Comparison of ENCODE assay signal across 8 cellular contexts in genomic region chr10:102347236-102347828, GRCh38. TPM values are rescaled to one million over a fixed set of nuclear protein-coding genes. Genes with fewer than 3 reads are reported as not detected.
A peak's percentile ranks its signal among the peaks of the same experiment; 100 is the strongest.
DNase-seq lines count a peak whose midpoint lies in the region; ATAC-seq and TF ChIP-seq lines count a peak whose summit lies in the region.

No MANE protein-coding gene starts in this region.

- peaks cover 16% of the 10 kb centered on the region for H3K36me3 ChIP-seq in OCI-LY7 (ENCODE audit: insufficient read depth, low read length)

- TF ChIP-seq CTCF in GM12875 (IDR thresholded peaks at IDR 0.05; ENCODE audit: borderline replicate concordance, insufficient read depth, low read depth, low read length) (peak; percentile 39; the same call in 1 of the 2 replicates), OCI-LY7 (conservative IDR thresholded peaks at IDR 0.05; ENCODE audit: low read length) (peak; percentile 62)

- H3K9me3 ChIP-seq in OCI-LY7 (ENCODE audit: low read length) = no peaks in the 10 kb centered on the region

- H3K4me1 ChIP-seq in OCI-LY7 (ENCODE audit: insufficient read depth, low read length, poor library complexity, severe bottlenecking) = no peaks in the 10 kb centered on the region

- intact Hi-C loops in OCI-LY7 (cut with micrococcal nuclease; ENCODE audit: unreplicated experiment) = no loop called here

- H3K36me3 Mint-ChIP-seq in natural killer cell treated with Interleukin-12 subunit alpha and Interleukin-12 subunit beta and Interleukin-15 and Interleukin-18, amount 100 ng/mL, for 72 hours = no peaks in the 10 kb centered on the region

- H3K4me1 Mint-ChIP-seq in natural killer cell treated with Interleukin-12 subunit alpha and Interleukin-12 subunit beta and Interleukin-15 and Interleukin-18, amount 100 ng/mL, for 72 hours (ENCODE audit: low read depth in 2 of 2) = peaks cover 4 to 11% of the 10 kb centered on the region in 2 donors

- no peak overlapping the region for H3K4me2 ChIP-seq in OCI-LY7 (ENCODE audit: low read length)

- BruUV-seq in OCI-LY7 (replicated peaks; lab: Mats Ljungman, UMichigan) = no TSS peak

- H2AFZ ChIP-seq in OCI-LY7 (ENCODE audit: low read length) = no peak overlapping the region

- no peaks in the 10 kb centered on the region for H3K79me2 ChIP-seq in OCI-LY7 (ENCODE audit: insufficient read depth, low read depth, low read length)

- H3K27me3 Mint-ChIP-seq in natural killer cell treated with Interleukin-12 subunit alpha and Interleukin-12 subunit beta and Interleukin-15 and Interleukin-18, amount 100 ng/mL, for 72 hours = no peaks in the 10 kb centered on the region

- no peak for ATAC-seq in HG03139 (IDR thresholded peaks at IDR 0.05; ENCODE audit: unreplicated experiment)
- ATAC-seq in natural killer cell treated with Interleukin-12 subunit alpha and Interleukin-12 subunit beta and Interleukin-15 and Interleukin-18, amount 100 ng/mL, for 72 hours = no peak

- no peaks in the 10 kb centered on the region for H3K9me3 Mint-ChIP-seq in natural killer cell treated with Interleukin-12 subunit alpha and Interleukin-12 subunit beta and Interleukin-15 and Interleukin-18, amount 100 ng/mL, for 72 hours

- no peak overlapping the region for H3K4me3 Mint-ChIP-seq in natural killer cell treated with Interleukin-12 subunit alpha and Interleukin-12 subunit beta and Interleukin-15 and Interleukin-18, amount 100 ng/mL, for 72 hours

- H3K4me3 ChIP-seq in GM12875 (ENCODE audit: low read depth, low read length) (no peak overlapping the region), OCI-LY7 (ENCODE audit: low read depth, low read length, poor library complexity, severe bottlenecking) (no peak overlapping the region)

- CTCF ChIA-PET in OCI-LY7 (lab: Charles Lee; ENCODE audit: unreplicated experiment) = interaction anchor here (0.6 to 0.8 kb wide), 2 partner anchors 118 to 128 kb away, joined by 3 to 4 read pairs; no protein-coding TSS in a partner anchor

- no peak overlapping the region for H3K27ac Mint-ChIP-seq in natural killer cell treated with Interleukin-12 subunit alpha and Interleukin-12 subunit beta and Interleukin-15 and Interleukin-18, amount 100 ng/mL, for 72 hours

- H3K27ac ChIP-seq in OCI-LY7 (ENCODE audit: low read depth, low read length, poor library complexity, severe bottlenecking) = no peak overlapping the region

- POLR2A ChIA-PET in OCI-LY7 (lab: Charles Lee) = no interaction called here

- H4K20me1 ChIP-seq in OCI-LY7 (ENCODE audit: insufficient read depth, low read length) = no peaks in the 10 kb centered on the region

- H3K9me2 ChIP-seq in OCI-LY7 (ENCODE audit: insufficient read depth, low read length) = no peaks in the 10 kb centered on the region

- DNase-seq in AG08395 (ENCODE audit: low spot score) (peak; percentile 23), OCI-LY7 (ENCODE audit: low spot score) (peak; percentile 15), ecto neural progenitor cell (ENCODE audit: low spot score) (peak; percentile 70), mucosa of gallbladder (ENCODE audit: low spot score) (peak; percentile 17), RPMI8226 (no peak)
- DNase-seq in natural killer cell treated with Interleukin-12 subunit alpha and Interleukin-12 subunit beta and Interleukin-15 and Interleukin-18, amount 100 ng/mL, for 72 hours (ENCODE audit: low spot score) = no peak

RNA-seq across cellular contexts. Expression of gene NFKB2, which starts 48.2 kb away (rescaled TPM):
- total RNA-seq in OCI-LY7 (2014; rRNA removed; shearing (Covaris generic)) = 47.1 and 53.3 TPM in 2 replicates
- total RNA-seq in OCI-LY7 (2022) (67.3 and 75.2 TPM in 2 replicates), mucosa of gallbladder (42.2 TPM)
- 100 to 1,000 TPM; 370 to 522 TPM for total RNA-seq in natural killer cell treated with Interleukin-12 subunit alpha and Interleukin-12 subunit beta and Interleukin-15 and Interleukin-18, amount 100 ng/mL, for 72 hours

Comparison
In these comparisons a context has a peak if more than half of its experiments do, and no peak if none do; other contexts are left out.
1. DNase-seq: peak in AG08395 (single experiment), OCI-LY7 (single experiment), ecto neural progenitor cell (single experiment) and mucosa of gallbladder (single experiment); none in natural killer cell treated with Interleukin-12 subunit alpha and Interleukin-12 subunit beta and Interleukin-15 and Interleukin-18, amount 100 ng/mL, for 72 hours (single experiment) and RPMI8226 (single experiment).